ENCODE assay signal across 1 cellular context in genomic region chr3:133487920-133488540, GRCh38.
TF ChIP-seq lines count a peak whose summit lies in the region.

No MANE protein-coding gene starts in this region.

TF ChIP-seq in GM23338, 12 proteins besides CTCF, POLR2A, EP300 and RAD21 (continued from another document):
- TF ChIP-seq ZNF462 (CRISPR knock-in tag; IDR thresholded peaks at IDR 0.05) (no peak), EZH2phosphoT487 (IDR thresholded peaks at IDR 0.05; ENCODE audit: unreplicated experiment) (no peak), ZNF331 (CRISPR knock-in tag; IDR thresholded peaks at IDR 0.05; ENCODE audit: low read depth) (no peak), ZNF114 (CRISPR knock-in tag; IDR thresholded peaks at IDR 0.05) (no peak), STAT1 (IDR thresholded peaks at IDR 0.05; ENCODE audit: unreplicated experiment) (no peak)
TF ChIP-seq in GM23338: peak in this region for 0.
